Comparison of ENCODE assay signal across 9 cellular contexts in genomic region chr2:7672027-7672684, GRCh38.
DNase-seq lines count a peak whose midpoint lies in the region; ATAC-seq and TF ChIP-seq lines count a peak whose summit lies in the region.
"Had no signal": no experiment of that assay in that cellular context is flagged by ENCODE, and none has a peak within 500 bp of the region (broad histone marks: within the 10 kb centered on the region; RNA-seq: fewer than 3 reads in every experiment).

No MANE protein-coding gene starts in this region.

- H3K4me3 Mint-ChIP-seq in activated T-helper 17 cell treated with anti-CD3 and anti-CD28 coated beads, Interleukin-2, amount 50 U/mL, for 72 hours = peak overlapping the region; percentile 74

- H3K9ac ChIP-seq in OCI-LY3 (ENCODE audit: low read length) = no peak overlapping the region
- H3K9ac ChIP-seq: BLaER1 had no signal

- intact Hi-C loops in left cardiac atrium (cut with DNase I) = no loop called here

- H3K79me2 ChIP-seq in OCI-LY3 (ENCODE audit: low read length) = no peaks in the 10 kb centered on the region

- TF ChIP-seq CTCF in OCI-LY3 (IDR thresholded peaks at IDR 0.05; ENCODE audit: low read depth, low read length) = peak; percentile 91

- H3K9me3 Mint-ChIP-seq in activated T-helper 17 cell treated with anti-CD3 and anti-CD28 coated beads, Interleukin-2, amount 50 U/mL, for 72 hours = peaks cover 3% of the 10 kb centered on the region

- H3K27me3 Mint-ChIP-seq in activated T-helper 17 cell treated with anti-CD3 and anti-CD28 coated beads, Interleukin-2, amount 50 U/mL, for 72 hours = no peaks in the 10 kb centered on the region

- no peak overlapping the region for H3K4me3 ChIP-seq in OCI-LY3 (ENCODE audit: low read length)
- H3K4me3 ChIP-seq: BLaER1 had no signal

- H3K9me3 ChIP-seq in OCI-LY3 (ENCODE audit: insufficient read depth, low read length) = no peaks in the 10 kb centered on the region
- H3K9me3 ChIP-seq: BLaER1 had no signal

- H4K20me1 ChIP-seq in OCI-LY3 (ENCODE audit: insufficient read depth, low read length) = no peaks in the 10 kb centered on the region
- H4K20me1 ChIP-seq: BLaER1 had no signal

- H3K27ac ChIP-seq in OCI-LY3 (ENCODE audit: low read length) = no peak overlapping the region
- H3K27ac ChIP-seq: BLaER1 had no signal

- DNase-seq in NCI-H187 (lab: John Stamatoyannopoulos, UW) (peak; percentile 66 to 78), NCI-H187 treated with DMSO at 0.1 percent for 48 hours (lab: John Stamatoyannopoulos, UW) (no peak), left cardiac atrium (peak; percentile 25), dedifferentiated amniotic fluid mesenchymal stem cell (ENCODE audit: extremely low spot score) (no peak)
- peak; percentile 58 for DNase-seq in stimulated activated CD4-positive, alpha-beta T cell treated with anti-CD3 and anti-CD28 coated beads, Interleukin-1b, Interleukin-23, amount 100 ng/mL, for 48 hours

- H2AFZ ChIP-seq in OCI-LY3 (ENCODE audit: low read depth, low read length) = no peak overlapping the region

- H3K27ac Mint-ChIP-seq in activated T-helper 17 cell treated with anti-CD3 and anti-CD28 coated beads, Interleukin-2, amount 50 U/mL, for 72 hours = peak overlapping the region; percentile 46

- no peaks in the 10 kb centered on the region for H3K27me3 ChIP-seq in OCI-LY3 (ENCODE audit: low read depth, low read length)
- H3K27me3 ChIP-seq: BLaER1 had no signal

- H3K36me3 ChIP-seq in OCI-LY3 (replicated peaks; ENCODE audit: low read depth, low read length) = no peaks in the 10 kb centered on the region
- H3K36me3 ChIP-seq: BLaER1 had no signal

- peaks cover 22% of the 10 kb centered on the region for H3K4me1 Mint-ChIP-seq in activated T-helper 17 cell treated with anti-CD3 and anti-CD28 coated beads, Interleukin-2, amount 50 U/mL, for 72 hours

- H3K4me1 ChIP-seq in OCI-LY3 (ENCODE audit: low read length) = peaks cover 6% of the 10 kb centered on the region
- H3K4me1 ChIP-seq: BLaER1 had no signal

- ATAC-seq in activated T-helper 17 cell treated with anti-CD3 and anti-CD28 coated beads, Interleukin-2, amount 50 U/mL, for 72 hours (replicated peaks) = peak; percentile 89
- no peak for ATAC-seq in left cardiac atrium
- ATAC-seq in HG02938 (IDR thresholded peaks at IDR 0.05; ENCODE audit: unreplicated experiment) = no peak

- H3K4me2 ChIP-seq in OCI-LY3 (ENCODE audit: low read length) = no peak overlapping the region
- H3K4me2 ChIP-seq: BLaER1 had no signal

- peaks cover 16% of the 10 kb centered on the region for H3K36me3 Mint-ChIP-seq in activated T-helper 17 cell treated with anti-CD3 and anti-CD28 coated beads, Interleukin-2, amount 50 U/mL, for 72 hours (ENCODE audit: low read depth)

Comparison
In these comparisons a context has a peak if more than half of its experiments do, and no peak if none do; other contexts are left out.
1. DNase-seq: peak in NCI-H187 (2 of 2), left cardiac atrium (single experiment) and stimulated activated CD4-positive, alpha-beta T cell treated with anti-CD3 and anti-CD28 coated beads, Interleukin-1b, Interleukin-23, amount 100 ng/mL, for 48 hours (single experiment); none in NCI-H187 treated with DMSO at 0.1 percent for 48 hours (single experiment) and dedifferentiated amniotic fluid mesenchymal stem cell (single experiment).